Comparison of ENCODE assay signal across 21 cellular contexts in the genomic region with DNA sequence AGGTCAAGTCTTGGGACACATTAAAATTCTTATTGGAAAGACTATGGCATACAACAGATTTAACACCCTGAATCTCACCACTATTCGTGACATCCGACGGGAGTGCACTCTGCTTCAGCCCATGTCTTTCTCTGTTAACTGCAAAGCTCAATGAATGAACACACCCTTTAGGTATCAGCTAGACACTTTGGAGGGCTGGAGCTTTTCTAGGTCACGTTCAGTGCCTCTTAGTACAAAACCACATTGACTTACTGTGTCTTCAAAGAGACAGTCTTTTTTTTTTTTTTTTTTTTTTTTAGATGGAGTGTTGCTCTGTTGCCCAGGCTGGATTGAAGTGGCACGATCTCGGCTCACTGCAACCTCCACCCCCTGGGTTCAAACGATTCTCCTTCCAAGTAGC.
"Had no signal": no experiment of that assay in that cellular context is flagged by ENCODE, and none has a peak within 500 bp of the region (broad histone marks: within the 10 kb centered on the region; RNA-seq: fewer than 3 reads in every experiment).

No MANE protein-coding gene starts in this region.

- DNase-seq: nephron progenitor cell; nucleus accumbens; psoas muscle; right cardiac atrium; right lobe of liver; sigmoid colon; small intestine; stimulated activated CD4-positive, alpha-beta T cell treated with anti-CD3 and anti-CD28 coated beads, Interleukin-15, amount 100 ng/mL, for 24 hours; stimulated activated CD4-positive, alpha-beta T cell treated with anti-CD3 and anti-CD28 coated beads, Interleukin-2, amount 100 ng/mL, for 24 hours; stimulated activated CD4-positive, alpha-beta T cell treated with anti-CD3 and anti-CD28 coated beads, Interleukin-2, amount 100 ng/mL, for 48 hours; stimulated activated CD4-positive, alpha-beta T cell treated with anti-CD3 and anti-CD28 coated beads, Interleukin-4, amount 100 ng/mL, for 24 hours; stimulated activated naive B cell treated with anti-CD40 and anti-IgM and Interleukin-4, amounts not matched to agents 10 μg/mL and 1 μg/mL and 100 μg/mL, for 72 hours; stimulated activated naive CD4-positive, alpha-beta T cell treated with Interleukin-2 at 50 U/mL for 16 hours; stomach; thyroid gland; trophoblast cell had no signal

- H3K4me3 ChIP-seq: pancreas, psoas muscle, right lobe of liver, sigmoid colon, stomach, thoracic aorta, thyroid gland, tibial nerve, upper lobe of left lung, vagina had no signal
